Comparison of ENCODE assay signal across 1 cellular context in genomic region chr15:74598126-74598842, GRCh38.
A peak's percentile ranks its signal among the peaks of the same experiment; 100 is the strongest.
TF ChIP-seq lines count a peak whose summit lies in the region.

No MANE protein-coding gene starts in this region.

TF ChIP-seq in WTC11, 78 proteins besides CTCF, POLR2A, EP300 and RAD21 (continued from another document and continues in another):
- TF ChIP-seq ZBTB43 (CRISPR knock-in tag; IDR thresholded peaks at IDR 0.05) = no peak
- no peak for TF ChIP-seq SOX15 (CRISPR knock-in tag; IDR thresholded peaks at IDR 0.05)
- TF ChIP-seq ATF6 (CRISPR knock-in tag; IDR thresholded peaks at IDR 0.05) = no peak
- peak; percentile 99 for TF ChIP-seq NFYB (CRISPR knock-in tag; conservative IDR thresholded peaks at IDR 0.05; ENCODE audit: low read depth)
- no peak for TF ChIP-seq TEAD4 (CRISPR knock-in tag; IDR thresholded peaks at IDR 0.05)
- no peak for TF ChIP-seq ERG (CRISPR knock-in tag; IDR thresholded peaks at IDR 0.05)
- no peak for TF ChIP-seq ZNF532 (CRISPR knock-in tag; IDR thresholded peaks at IDR 0.05; ENCODE audit: borderline replicate concordance)
- peak; percentile 30; the same call in 1 of the 2 replicates for TF ChIP-seq SP1 (CRISPR knock-in tag; conservative IDR thresholded peaks at IDR 0.05)
- peak; percentile 52 for TF ChIP-seq MAX (CRISPR knock-in tag; IDR thresholded peaks at IDR 0.05)
- no peak for TF ChIP-seq NR2C2 (CRISPR knock-in tag; IDR thresholded peaks at IDR 0.05)
- no peak for TF ChIP-seq E2F5 (CRISPR knock-in tag; IDR thresholded peaks at IDR 0.05)
- no peak; the same call in 1 of the 2 replicates for TF ChIP-seq HMGXB4 (CRISPR knock-in tag; IDR thresholded peaks at IDR 0.05)
- TF ChIP-seq ATF2 (CRISPR knock-in tag; IDR thresholded peaks at IDR 0.05; ENCODE audit: borderline replicate concordance, low read depth) = no peak
- no peak for TF ChIP-seq ATF3 (CRISPR knock-in tag; conservative IDR thresholded peaks at IDR 0.05)
- no peak for TF ChIP-seq NFATC4 (CRISPR knock-in tag; IDR thresholded peaks at IDR 0.05)
- TF ChIP-seq FOXP1 (CRISPR knock-in tag; IDR thresholded peaks at IDR 0.05; ENCODE audit: borderline replicate concordance) = no peak; the same call in 1 of the 2 replicates
- TF ChIP-seq IRF1 (CRISPR knock-in tag; IDR thresholded peaks at IDR 0.05) = no peak
- TF ChIP-seq ZMAT4 (CRISPR knock-in tag; IDR thresholded peaks at IDR 0.05) = peak; percentile 4; the same call in 1 of the 2 replicates
- TF ChIP-seq CBFB (CRISPR knock-in tag; IDR thresholded peaks at IDR 0.05; ENCODE audit: low read depth) = no peak
- no peak for TF ChIP-seq ARID4B (CRISPR knock-in tag; IDR thresholded peaks at IDR 0.05; ENCODE audit: borderline replicate concordance)
- no peak for TF ChIP-seq FOXJ3 (CRISPR knock-in tag; IDR thresholded peaks at IDR 0.05; ENCODE audit: borderline replicate concordance)
- no peak for TF ChIP-seq TP53 (CRISPR knock-in tag; IDR thresholded peaks at IDR 0.05)
- no peak for TF ChIP-seq JAZF1 (CRISPR knock-in tag; IDR thresholded peaks at IDR 0.05)
- peak; percentile 66; the same call in 1 of the 2 replicates for TF ChIP-seq SMAD3 (CRISPR knock-in tag; IDR thresholded peaks at IDR 0.05; ENCODE audit: borderline replicate concordance)
- TF ChIP-seq ZNF232 (CRISPR knock-in tag; IDR thresholded peaks at IDR 0.05) = peak; percentile 60; the same call in 1 of the 2 replicates
- TF ChIP-seq JUN (CRISPR knock-in tag; IDR thresholded peaks at IDR 0.05) = no peak
- TF ChIP-seq PRRX2 (CRISPR knock-in tag; IDR thresholded peaks at IDR 0.05) = no peak
- peak; percentile 99 for TF ChIP-seq USF1 (CRISPR knock-in tag; IDR thresholded peaks at IDR 0.05)
- no peak for TF ChIP-seq ZNF121 (CRISPR knock-in tag; IDR thresholded peaks at IDR 0.05)
- TF ChIP-seq NR1H2 (CRISPR knock-in tag; IDR thresholded peaks at IDR 0.05) = no peak
- TF ChIP-seq EMX1 (CRISPR knock-in tag; IDR thresholded peaks at IDR 0.05) = no peak
- no peak for TF ChIP-seq MXD4 (CRISPR knock-in tag; IDR thresholded peaks at IDR 0.05; ENCODE audit: borderline replicate concordance)
- TF ChIP-seq ETV6 (CRISPR knock-in tag; IDR thresholded peaks at IDR 0.05) = peak; percentile 58; the same call in 1 of the 2 replicates
- TF ChIP-seq FOXK1 (CRISPR knock-in tag; IDR thresholded peaks at IDR 0.05) = peak; percentile 62; the same call in 1 of the 2 replicates
- no peak for TF ChIP-seq TCF7 (CRISPR knock-in tag; IDR thresholded peaks at IDR 0.05; ENCODE audit: low read depth)
- TF ChIP-seq IRF2 (CRISPR knock-in tag; IDR thresholded peaks at IDR 0.05; ENCODE audit: borderline replicate concordance, low read depth) = no peak
- no peak for TF ChIP-seq ZBTB21 (CRISPR knock-in tag; IDR thresholded peaks at IDR 0.05; ENCODE audit: borderline replicate concordance)
